14 cellular contexts compared by ENCODE assay signal in the genomic region with DNA sequence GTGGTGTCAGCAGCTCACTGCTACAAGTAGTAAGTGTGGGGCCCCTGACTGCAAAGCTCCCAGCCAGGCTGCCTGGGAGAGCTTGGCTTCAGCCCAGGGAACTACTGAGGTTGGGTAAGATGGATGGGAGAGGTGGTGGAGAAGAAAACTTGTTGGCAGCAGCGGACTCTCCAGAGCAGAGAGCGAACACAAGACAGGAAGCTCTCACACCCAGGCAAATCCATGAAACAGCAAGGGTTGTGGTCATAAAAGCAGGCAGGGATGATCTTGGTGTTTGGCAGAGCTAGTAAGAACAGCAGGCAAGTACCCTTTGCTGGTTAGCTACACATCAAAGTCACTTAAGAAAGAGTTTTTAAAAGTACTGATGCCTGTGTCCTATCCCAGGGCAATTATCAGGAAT. TPM values are rescaled to one million over a fixed set of nuclear protein-coding genes. Genes with fewer than 3 reads are reported as not detected.
A peak's percentile ranks its signal among the peaks of the same experiment; 100 is the strongest.
DNase-seq lines count a peak whose midpoint lies in the region; ATAC-seq, FAIRE-seq and TF ChIP-seq lines count a peak whose summit lies in the region.
"Not testable (repeated sequence)": the region's sequence is repeated elsewhere in the genome, so short reads cannot be mapped to it uniquely, and the experiment has no call there.
"Had no signal": no experiment of that assay in that cellular context is flagged by ENCODE, and none has a peak within 500 bp of the region (broad histone marks: within the 10 kb centered on the region; RNA-seq: fewer than 3 reads in every experiment).

No MANE protein-coding gene starts in this region.

- H3K27me3 ChIP-seq in Caco-2 (replicated peaks; ENCODE audit: control insufficient read depth, insufficient read depth, low read length); pancreas: not testable (repeated sequence)

- peak overlapping the region; percentile 94 for H3K27ac Mint-ChIP-seq in Caco-2 (ENCODE audit: unreplicated experiment)

- H3K27me3 Mint-ChIP-seq in Caco-2 (ENCODE audit: insufficient read depth, unreplicated experiment) = not testable (repeated sequence)

- not testable (repeated sequence) for H3K27ac ChIP-seq in pancreas

- H3K4me3 ChIP-seq in Caco-2 (ENCODE audit: low read depth, low read length); astrocyte of the spinal cord (ENCODE audit: low read depth, low read length); cardiac fibroblast (replicated peaks in 1 of 2; ENCODE audit: low read depth in 2 of 2, low read length in 2 of 2); fibroblast of mammary gland (ENCODE audit: control insufficient read depth, low read depth, low read length); pancreas: not testable (repeated sequence)

- 41 to 71% methylated on average over 2 of the region's 2 CpGs for WGBS in pancreas, 2 donors

- CTCF ChIA-PET in Caco-2 (lab: Charles Lee) = not testable (repeated sequence)

- TF ChIP-seq CTCF in Caco-2 (IDR thresholded peaks at IDR 0.05; ENCODE audit: insufficient read depth in 1 of 2, low read depth in 1 of 2, low read length in 1 of 2, severe bottlenecking in 1 of 2, unreplicated experiment in 1 of 2); astrocyte of the spinal cord (IDR thresholded peaks at IDR 0.05; ENCODE audit: low read depth, low read length); cardiac fibroblast (IDR thresholded peaks at IDR 0.05; ENCODE audit: low read depth, low read length); fibroblast of mammary gland (conservative IDR thresholded peaks at IDR 0.05; ENCODE audit: control insufficient read depth, insufficient read depth, low read depth, low read length); pancreas (IDR thresholded peaks at IDR 0.05): not testable (repeated sequence)

- not testable (repeated sequence) for FAIRE-seq in pancreas (lab: Jason Lieb, UNC)

- H3K4me1 ChIP-seq in Caco-2 = peaks cover 12% of the 10 kb centered on the region
- H3K4me1 ChIP-seq in pancreas = peaks cover 0 to 22% (median 15%) of the 10 kb centered on the region in 3 donors

- DNase-seq in Caco-2 = not testable (repeated sequence)
- DNase-seq in RPMI7951 (ENCODE audit: low read depth) (peak; percentile 43), astrocyte of the spinal cord (ENCODE audit: low read depth, low spot score) (peak; percentile 46), cardiac fibroblast (ENCODE audit: low read depth in 2 of 2) (peak; percentile 14 to 17), fibroblast of mammary gland (ENCODE audit: low read depth) (peak; percentile 21), cardiac septum (ENCODE audit: low spot score) (peak; percentile 31), pancreas (peak in 1 of 6 donors; percentile 48)

- H3K9me3 ChIP-seq in Caco-2, pancreas: not testable (repeated sequence)

- intact Hi-C loops in Caco-2 (cut with micrococcal nuclease; ENCODE audit: unreplicated experiment); cardiac septum (cut with DNase I); pancreas (cut with DNase I): not testable (repeated sequence)

- not testable (repeated sequence) for BruUV-seq in Caco-2 (replicated peaks; lab: Mats Ljungman, UMichigan)

- not testable (repeated sequence) for H3K36me3 ChIP-seq in Caco-2 (ENCODE audit: control insufficient read depth, insufficient read depth, low read length); pancreas

- not testable (repeated sequence) for H3K36me3 Mint-ChIP-seq in Caco-2 (ENCODE audit: insufficient read depth, unreplicated experiment)

- in situ Hi-C loops in astrocyte of the spinal cord (cut with HindIII; ENCODE audit: low sequenced_read_pairs) = not testable (repeated sequence)

- ATAC-seq in pancreas = peak; percentile 1 to 23 (median 4)

- H3K4me3 Mint-ChIP-seq in Caco-2 (ENCODE audit: unreplicated experiment) = not testable (repeated sequence)

- H3K4me1 Mint-ChIP-seq in Caco-2 (ENCODE audit: low read depth, unreplicated experiment) = peaks cover 18% of the 10 kb centered on the region

- POLR2A ChIA-PET in Caco-2 (lab: Charles Lee) = not testable (repeated sequence)

- peaks cover 18% of the 10 kb centered on the region for H3K9me3 Mint-ChIP-seq in Caco-2 (ENCODE audit: unreplicated experiment)

RNA-seq across cellular contexts. Expression of gene PRSS2, which starts 9.2 kb away (rescaled TPM):
- total RNA-seq in Caco-2 (2022) (8.8 and 9.3 TPM in 2 replicates), cardiac septum (not detected), pancreas (over 10,000 TPM; 42,431 to 136,252 (median 67,286) TPM)
- total RNA-seq in RPMI7951 (2014; rRNA removed; shearing (Covaris generic)) = not detected in 2 replicates
- polyA plus RNA-seq in pancreas = over 10,000 TPM; 25,162 to 43,147 TPM
- total RNA-seq: CD4-positive, alpha-beta T cell; G401; HFFc6; HT1080 had no signal
- polyA plus RNA-seq: A549, BJ had no signal

RNA-seq across cellular contexts. Expression of gene PRSS1, which starts 12.3 kb away (rescaled TPM):
- total RNA-seq in Caco-2 (2022) = 18.1 TPM in 2 replicates
- not detected in 2 replicates for total RNA-seq in RPMI7951 (2014; rRNA removed; shearing (Covaris generic))
- total RNA-seq in cardiac septum = not detected
- total RNA-seq in pancreas = over 10,000 TPM; 23,499 to 66,172 (median 43,326) TPM
- over 10,000 TPM; 22,582 to 45,101 TPM for polyA plus RNA-seq in pancreas
- total RNA-seq: CD4-positive, alpha-beta T cell; G401; HFFc6; HT1080 had no signal
- polyA plus RNA-seq: A549, BJ, GM12878 had no signal

Comparison
In these comparisons a context has a peak if more than half of its experiments do, and no peak if none do; other contexts are left out.
1. RNA of gene PRSS2, which starts 9.2 kb away (total RNA-seq): 42,431 to 136,252 TPM in pancreas; 8.8 to 9.3 TPM in Caco-2, not detected in RPMI7951 and not detected in cardiac septum (single experiment); every median in the first group is over 1,000 times any median in the second.
2. RNA of gene PRSS1, which starts 12.3 kb away (total RNA-seq): 23,499 to 66,172 TPM in pancreas; 18.1 TPM in Caco-2, not detected in RPMI7951 and not detected in cardiac septum (single experiment); every median in the first group is over 1,000 times any median in the second.